1 cellular context compared by ENCODE assay signal in the genomic region with DNA sequence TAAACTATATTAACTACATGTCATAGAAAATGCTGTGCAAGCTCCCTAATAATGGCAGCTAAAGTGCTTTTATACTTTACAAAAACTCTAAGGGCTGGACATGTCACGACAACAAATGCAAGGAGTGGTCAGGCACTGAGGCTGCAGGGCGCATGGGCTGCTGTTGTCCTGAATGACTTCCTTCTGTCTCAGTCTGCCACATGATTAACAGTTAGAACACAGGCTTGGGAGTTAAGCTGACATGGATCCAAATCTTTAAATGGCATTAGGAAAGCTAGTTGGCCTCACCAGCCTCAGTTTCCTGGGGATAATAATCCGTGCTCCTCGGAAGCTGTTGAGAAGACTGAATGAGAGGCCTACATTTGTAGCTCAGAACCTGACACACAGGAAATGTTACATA.
TF ChIP-seq lines count a peak whose summit lies in the region.

No MANE protein-coding gene starts in this region.

TF ChIP-seq in SK-N-SH treated with all-trans-retinoic acid at 6 μM for 48 hours, 23 proteins besides CTCF, POLR2A, EP300 and RAD21 (continued from another document):
- no peak for TF ChIP-seq PPARA (CRISPR knock-in tag; IDR thresholded peaks at IDR 0.05; ENCODE audit: borderline replicate concordance)
TF ChIP-seq in SK-N-SH treated with all-trans-retinoic acid at 6 μM for 48 hours: peak in this region for 0.
